8 cellular contexts compared by ENCODE assay signal in genomic region chr14:94136575-94137331, GRCh38. TPM values are rescaled to one million over a fixed set of nuclear protein-coding genes. Genes with fewer than 3 reads are reported as not detected.
DNase-seq lines count a peak whose midpoint lies in the region; ATAC-seq and TF ChIP-seq lines count a peak whose summit lies in the region.

No MANE protein-coding gene starts in this region.

- H3K36me3 ChIP-seq in colonic mucosa (no peaks in the 10 kb centered on the region), right lobe of liver (no peaks in the 10 kb centered on the region)

- intact Hi-C loops in colonic mucosa (cut with DNase I) = loop anchor here (5.0 kb wide), 1 partner anchor 41 kb away; no protein-coding TSS in a partner anchor
- intact Hi-C loops in right lobe of liver (cut with DNase I) = no loop called here

- in situ Hi-C loops in ACHN (cut with HindIII; ENCODE audit: low pct_ligation_motif_present, low pct_unique_long_range_greater_than_20kb, low sequenced_read_pairs) = no loop called here

- H3K9ac ChIP-seq in colonic mucosa (ENCODE audit: low read depth in 2 of 2, low read length in 2 of 2) = no peak overlapping the region

- TF ChIP-seq POLR2A in right lobe of liver (IDR thresholded peaks at IDR 0.05) = no peak

- WGBS in right lobe of liver (ENCODE audit: insufficient coverage, low coverage, low lambda C conversion rate, missing lambda C conversion rate) = 43% methylated on average over 10 of the region's 18 CpGs

- no peaks in the 10 kb centered on the region for H3K9me3 ChIP-seq in colonic mucosa
- no peaks in the 10 kb centered on the region for H3K9me3 ChIP-seq in right lobe of liver

- H3K4me1 ChIP-seq in colonic mucosa = no peaks in the 10 kb centered on the region
- no peaks in the 10 kb centered on the region for H3K4me1 ChIP-seq in right lobe of liver

- no peak overlapping the region for H3K4me3 ChIP-seq in colonic mucosa
- H3K4me3 ChIP-seq in right lobe of liver = no peak overlapping the region

- H3K27ac ChIP-seq in colonic mucosa (no peak overlapping the region), right lobe of liver (no peak overlapping the region)

- H3K27me3 ChIP-seq in colonic mucosa = no peaks in the 10 kb centered on the region
- H3K27me3 ChIP-seq in right lobe of liver = no peaks in the 10 kb centered on the region

- ATAC-seq in GM18511 (IDR thresholded peaks at IDR 0.05; ENCODE audit: unreplicated experiment) (peak; percentile 80), HG03135 (IDR thresholded peaks at IDR 0.05; ENCODE audit: unreplicated experiment) (peak; percentile 69), right lobe of liver (peak; percentile 99 to 100 (median 100))

- TF ChIP-seq CTCF in colonic mucosa (IDR thresholded peaks at IDR 0.05) (peak; percentile 98), right lobe of liver (IDR thresholded peaks at IDR 0.05) (peak; percentile 93 to 98 (median 96))

- DNase-seq in ACHN (peak; percentile 85), NCI-H524 (lab: John Stamatoyannopoulos, UW) (peak; percentile 93 to 94), colonic mucosa (peak; percentile 90), right lobe of liver (peak; percentile 87 to 89 (median 87))
- DNase-seq in activated CD4-positive, alpha-beta T cell treated with anti-CD3 and anti-CD28 coated beads for 4 hours = peak; percentile 72 to 88
- peak; percentile 69 to 72 (median 71) for DNase-seq in stimulated activated CD4-positive, alpha-beta T cell treated with anti-CD3 and anti-CD28 coated beads, TNF-alpha, amount 100 ng/mL, for 4 hours (ENCODE audit: low read depth in 3 of 3)

RNA-seq across cellular contexts. Expression of gene IFI27L2, which starts 7.3 kb away (rescaled TPM):
- total RNA-seq in colonic mucosa (10 to 100 TPM; 27.6 to 51.4 TPM), right lobe of liver (1 to 10 TPM in 5 of 6 experiments, not detected in 1; 1.8 to 7.9 (median 4.1) TPM)

RNA-seq across cellular contexts. Expression of gene IFI27, which starts 26.2 kb away (rescaled TPM):
- total RNA-seq in colonic mucosa (100 to 1,000 TPM; 219 to 709 TPM), right lobe of liver (10 to 100 TPM; 10.0 to 32.5 (median 16.9) TPM)

RNA-seq across cellular contexts. Expression of gene PPP4R4, which starts 37.4 kb away (rescaled TPM):
- under 1 TPM in 1 of 2 donors, not detected in 1; 0.27 TPM for total RNA-seq in colonic mucosa
- total RNA-seq in right lobe of liver = 1 to 10 TPM in 3 of 6 experiments, under 1 TPM in 3; 0.26 to 4.1 (median 1.2) TPM

RNA-seq across cellular contexts. Expression of gene IFI27L1, which starts 55.6 kb away (rescaled TPM):
- total RNA-seq in colonic mucosa (10 to 100 TPM; 15.8 to 27.4 TPM), right lobe of liver (1 to 10 TPM; 2.6 to 8.2 (median 5.3) TPM)

RNA-seq across cellular contexts. Expression of gene DDX24, which starts 55.8 kb away (rescaled TPM):
- total RNA-seq in colonic mucosa (100 to 1,000 TPM; 110 to 142 TPM), right lobe of liver (10 to 100 TPM; 47.8 to 74.0 (median 63.6) TPM)

Comparison
In these comparisons a context has a peak if more than half of its experiments do, and no peak if none do; other contexts are left out.
1. RNA of gene IFI27, which starts 26.2 kb away (total RNA-seq): 219 to 709 TPM in colonic mucosa; 10.0 to 32.5 TPM in right lobe of liver; every median in the first group is over 4 times any median in the second.
2. Peak in every context shown above with its lines, with median percentiles within 50 percentile points of each other: DNase-seq and ATAC-seq.